Comparison of ENCODE assay signal across 34 cellular contexts in genomic region chr9:19807182-19807892, GRCh38. TPM values are rescaled to one million over a fixed set of nuclear protein-coding genes. Genes with fewer than 3 reads are reported as not detected.
"Had no signal": no experiment of that assay in that cellular context is flagged by ENCODE, and none has a peak within 500 bp of the region (broad histone marks: within the 10 kb centered on the region; RNA-seq: fewer than 3 reads in every experiment).

No MANE protein-coding gene starts in this region.

- H3K36me3 Mint-ChIP-seq: activated naive CD8-positive, alpha-beta T cell treated with anti-CD3 and anti-CD28 coated beads for 36 hours; brain; stimulated activated naive B cell treated with anti-CD40 and anti-IgM and Interleukin-4, amounts not matched to agents 10 μg/mL and 1 μg/mL and 100 μg/mL, for 72 hours had no signal

- DNase-seq: activated CD4-positive, alpha-beta T cell treated with anti-CD3 and anti-CD28 coated beads for 4 hours; activated CD4-positive, alpha-beta T cell treated with anti-CD3 and anti-CD28 coated beads, Interleukin-2, amount 50 U/mL, for 48 hours; activated CD4-positive, CD25-positive, alpha-beta regulatory T cell; activated CD8-positive, alpha-beta memory T cell treated with anti-CD3 and anti-CD28 coated beads for 24 hours; activated effector memory CD4-positive, alpha-beta T cell treated with anti-CD3 and anti-CD28 coated beads, Interleukin-2, amount 50 U/mL, for 16 hours; activated naive CD4-positive, alpha-beta T cell treated with anti-CD3 and anti-CD28 coated beads for 36 hours; activated naive CD8-positive, alpha-beta T cell treated with anti-CD3 and anti-CD28 coated beads for 36 hours; adrenal gland; cerebellar nuclear complex; colonic mucosa; dorsolateral prefrontal cortex; effector memory CD4-positive, alpha-beta T cell; erythroblast; gastrocnemius medialis; hypothalamus; left cardiac atrium; left ventricle myocardium superior; mammary epithelial cell; occipital lobe; stimulated activated CD4-positive, alpha-beta T cell treated with anti-CD3 and anti-CD28 coated beads, Interleukin-15, amount 100 ng/mL, for 24 hours; stimulated activated CD4-positive, alpha-beta T cell treated with anti-CD3 and anti-CD28 coated beads, Interleukin-2, amount 100 ng/mL, for 24 hours; stimulated activated naive B cell treated with anti-CD40 and anti-IgM and Interleukin-4, amounts not matched to agents 10 μg/mL and 1 μg/mL and 100 μg/mL, for 72 hours; stomach; T-helper 1 cell; thyroid gland; upper lobe of left lung had no signal

- H3K9me3 Mint-ChIP-seq: nephron; T-helper 2 cell treated with Interferon-gamma antibody and Interleukin-4, amounts not matched to agents 5 μg/mL and 100 μg/mL, for 36 hours had no signal

- H3K4me1 ChIP-seq: adrenal gland, ascending aorta, colonic mucosa, gastrocnemius medialis, right atrium auricular region, stomach, thyroid gland, upper lobe of left lung, vagina had no signal

- H3K4me3 ChIP-seq: adrenal gland, ascending aorta, cardiac muscle cell, colonic mucosa, dorsolateral prefrontal cortex, gastrocnemius medialis, right atrium auricular region, stomach, thyroid gland, upper lobe of left lung, vagina had no signal

- H3K9me3 ChIP-seq: ascending aorta, colonic mucosa, gastrocnemius medialis, thyroid gland, vagina had no signal

- H3K27ac ChIP-seq: adrenal gland, ascending aorta, cardiac muscle cell, colonic mucosa, dorsolateral prefrontal cortex, gastrocnemius medialis, right atrium auricular region, stomach, thyroid gland, upper lobe of left lung, vagina had no signal

- H3K36me3 ChIP-seq: adrenal gland, ascending aorta, cardiac muscle cell, colonic mucosa, gastrocnemius medialis, right atrium auricular region, stomach, thyroid gland, upper lobe of left lung, vagina had no signal

- H3K27me3 ChIP-seq: adrenal gland, ascending aorta, cardiac muscle cell, colonic mucosa, dorsolateral prefrontal cortex, gastrocnemius medialis, right atrium auricular region, stomach, thyroid gland, upper lobe of left lung, vagina had no signal

- ATAC-seq: gastrocnemius medialis; left cardiac atrium; left ventricle myocardium superior; stimulated activated naive B cell treated with anti-CD40 and anti-IgM and Interleukin-4, amounts not matched to agents 10 μg/mL and 1 μg/mL and 100 μg/mL, for 72 hours had no signal

- H3K27ac Mint-ChIP-seq: activated naive CD4-positive, alpha-beta T cell treated with anti-CD3 and anti-CD28 coated beads for 36 hours; activated naive CD8-positive, alpha-beta T cell treated with anti-CD3 and anti-CD28 coated beads for 36 hours; nephron; stimulated activated naive B cell treated with anti-CD40 and anti-IgM and Interleukin-4, amounts not matched to agents 10 μg/mL and 1 μg/mL and 100 μg/mL, for 72 hours; T-helper 2 cell treated with Interferon-gamma antibody and Interleukin-4, amounts not matched to agents 5 μg/mL and 100 μg/mL, for 36 hours had no signal

- H3K4me3 Mint-ChIP-seq: activated naive CD4-positive, alpha-beta T cell treated with anti-CD3 and anti-CD28 coated beads for 36 hours; activated naive CD8-positive, alpha-beta T cell treated with anti-CD3 and anti-CD28 coated beads for 36 hours; nephron; stimulated activated naive B cell treated with anti-CD40 and anti-IgM and Interleukin-4, amounts not matched to agents 10 μg/mL and 1 μg/mL and 100 μg/mL, for 72 hours; T-helper 2 cell treated with Interferon-gamma antibody and Interleukin-4, amounts not matched to agents 5 μg/mL and 100 μg/mL, for 36 hours had no signal

- H3K4me1 Mint-ChIP-seq: activated naive CD8-positive, alpha-beta T cell treated with anti-CD3 and anti-CD28 coated beads for 36 hours; nephron; stimulated activated naive B cell treated with anti-CD40 and anti-IgM and Interleukin-4, amounts not matched to agents 10 μg/mL and 1 μg/mL and 100 μg/mL, for 72 hours had no signal

RNA-seq across cellular contexts. Expression of gene SLC24A2, which starts 18.5 kb away (rescaled TPM):
- total RNA-seq: activated naive CD4-positive, alpha-beta T cell treated with anti-CD3 and anti-CD28 coated beads for 36 hours; activated naive CD8-positive, alpha-beta T cell treated with anti-CD3 and anti-CD28 coated beads for 36 hours; ascending aorta; left cardiac atrium; left ventricle myocardium superior; pulmonary artery endothelial cell; right atrium auricular region; thyroid gland had no signal
